ENCODE assay signal across 12 cellular contexts in genomic region chr1:173392895-173393654, GRCh38.
DNase-seq lines count a peak whose midpoint lies in the region; ATAC-seq and TF ChIP-seq lines count a peak whose summit lies in the region.
"Had no signal": no experiment of that assay in that cellular context is flagged by ENCODE, and none has a peak within 500 bp of the region (broad histone marks: within the 10 kb centered on the region; RNA-seq: fewer than 3 reads in every experiment).

No MANE protein-coding gene starts in this region.

- H3K4me3 ChIP-seq in skeletal muscle cell (ENCODE audit: low read depth, low read length), result no peak overlapping the region
- H3K4me3 ChIP-seq: uterus had no signal

- DNase-seq in GM04503 (ENCODE audit: low read depth) (peak; percentile 87), foreskin melanocyte (peak; percentile 77), skeletal muscle cell (ENCODE audit: low read depth) (peak; percentile 88), NCI-H146 treated with DMSO at 0.1 percent for 48 hours (lab: John Stamatoyannopoulos, UW; ENCODE audit: unreplicated experiment) (no peak), NK-92 (lab: John Stamatoyannopoulos, UW; ENCODE audit: unreplicated experiment) (no peak)
- DNase-seq: anterior cingulate cortex, glutamatergic neuron, natural killer cell, uterus had no signal

- ATAC-seq in SK-N-SH treated with all-trans-retinoic acid at 6 μM for 48 hours, result peak; percentile 98
- no peak for ATAC-seq in HG02642 (IDR thresholded peaks at IDR 0.05; ENCODE audit: poor library complexity, unreplicated experiment)
- no peak for ATAC-seq in HG02840 (IDR thresholded peaks at IDR 0.05; ENCODE audit: low FRiP score, unreplicated experiment)
- ATAC-seq: natural killer cell had no signal

TF ChIP-seq in SK-N-SH treated with all-trans-retinoic acid at 6 μM for 48 hours, 23 proteins besides CTCF, POLR2A, EP300 and RAD21:
- TF ChIP-seq ZC3H10 (CRISPR knock-in tag; IDR thresholded peaks at IDR 0.05), result 0 out of 2 replicates have a peak, but pooled peaks have one; percentile 32
- TF ChIP-seq TOX (CRISPR knock-in tag; IDR thresholded peaks at IDR 0.05; ENCODE audit: borderline replicate concordance), result peak; percentile 77
- no peak for TF ChIP-seq OSR1 (CRISPR knock-in tag; IDR thresholded peaks at IDR 0.05)

Comparison
In these comparisons a context has a peak if more than half of its experiments do, and no peak if none do; other contexts are left out.
1. DNase-seq: peak in GM04503 (single experiment), foreskin melanocyte (single experiment) and skeletal muscle cell (single experiment); none in NCI-H146 treated with DMSO at 0.1 percent for 48 hours (single experiment) and NK-92 (single experiment).